ENCODE assay signal across 8 cellular contexts in the genomic region with DNA sequence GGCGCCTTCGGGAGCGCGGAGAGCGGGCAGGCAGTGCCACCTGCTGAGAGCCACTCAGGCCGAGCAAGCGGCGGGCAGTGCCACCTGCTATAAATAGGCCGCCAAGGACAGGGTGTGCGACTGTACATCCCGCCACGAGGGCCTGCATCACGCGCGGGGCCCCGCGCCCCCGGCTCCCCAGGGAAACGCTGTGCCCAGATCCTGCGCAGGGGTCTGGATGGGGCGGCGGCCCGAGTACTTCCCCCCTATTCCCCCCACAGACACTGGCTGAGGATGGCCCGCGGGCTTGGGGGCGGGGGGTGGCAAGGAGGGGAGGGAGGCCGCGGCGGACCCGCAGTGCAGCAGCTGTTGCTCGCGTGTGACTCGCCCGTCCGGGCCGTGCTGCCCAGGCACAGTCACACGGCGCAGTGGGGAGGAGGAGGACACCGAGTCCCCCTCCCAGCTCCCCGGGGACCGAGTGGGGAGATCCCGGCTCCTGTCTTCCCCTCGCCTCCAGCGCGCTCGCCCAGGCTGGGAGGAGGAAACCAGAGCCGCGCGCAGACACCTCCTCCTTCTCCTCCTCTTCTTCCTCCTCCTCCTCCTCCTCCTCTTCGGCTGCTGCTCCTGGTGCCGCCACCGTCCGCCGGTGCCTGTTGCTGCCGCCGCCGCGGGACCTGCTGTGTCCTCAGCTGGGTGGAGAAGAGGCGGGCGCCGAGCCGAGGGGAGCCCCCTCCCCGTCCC. TPM values are rescaled to one million over a fixed set of nuclear protein-coding genes. Genes with fewer than 3 reads are reported as not detected.
A peak's percentile ranks its signal among the peaks of the same experiment; 100 is the strongest.
DNase-seq lines count a peak whose midpoint lies in the region; ATAC-seq, FAIRE-seq and TF ChIP-seq lines count a peak whose summit lies in the region.

A gene with protein sequence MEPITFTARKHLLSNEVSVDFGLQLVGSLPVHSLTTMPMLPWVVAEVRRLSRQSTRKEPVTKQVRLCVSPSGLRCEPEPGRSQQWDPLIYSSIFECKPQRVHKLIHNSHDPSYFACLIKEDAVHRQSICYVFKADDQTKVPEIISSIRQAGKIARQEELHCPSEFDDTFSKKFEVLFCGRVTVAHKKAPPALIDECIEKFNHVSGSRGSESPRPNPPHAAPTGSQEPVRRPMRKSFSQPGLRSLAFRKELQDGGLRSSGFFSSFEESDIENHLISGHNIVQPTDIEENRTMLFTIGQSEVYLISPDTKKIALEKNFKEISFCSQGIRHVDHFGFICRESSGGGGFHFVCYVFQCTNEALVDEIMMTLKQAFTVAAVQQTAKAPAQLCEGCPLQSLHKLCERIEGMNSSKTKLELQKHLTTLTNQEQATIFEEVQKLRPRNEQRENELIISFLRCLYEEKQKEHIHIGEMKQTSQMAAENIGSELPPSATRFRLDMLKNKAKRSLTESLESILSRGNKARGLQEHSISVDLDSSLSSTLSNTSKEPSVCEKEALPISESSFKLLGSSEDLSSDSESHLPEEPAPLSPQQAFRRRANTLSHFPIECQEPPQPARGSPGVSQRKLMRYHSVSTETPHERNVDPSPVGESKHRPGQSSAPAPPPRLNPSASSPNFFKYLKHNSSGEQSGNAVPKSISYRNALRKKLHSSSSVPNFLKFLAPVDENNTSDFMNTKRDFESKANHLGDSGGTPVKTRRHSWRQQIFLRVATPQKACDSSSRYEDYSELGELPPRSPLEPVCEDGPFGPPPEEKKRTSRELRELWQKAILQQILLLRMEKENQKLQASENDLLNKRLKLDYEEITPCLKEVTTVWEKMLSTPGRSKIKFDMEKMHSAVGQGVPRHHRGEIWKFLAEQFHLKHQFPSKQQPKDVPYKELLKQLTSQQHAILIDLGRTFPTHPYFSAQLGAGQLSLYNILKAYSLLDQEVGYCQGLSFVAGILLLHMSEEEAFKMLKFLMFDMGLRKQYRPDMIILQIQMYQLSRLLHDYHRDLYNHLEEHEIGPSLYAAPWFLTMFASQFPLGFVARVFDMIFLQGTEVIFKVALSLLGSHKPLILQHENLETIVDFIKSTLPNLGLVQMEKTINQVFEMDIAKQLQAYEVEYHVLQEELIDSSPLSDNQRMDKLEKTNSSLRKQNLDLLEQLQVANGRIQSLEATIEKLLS (N-terminal part only) (plus strand): TSS at position 584 of the 720 bp plus-strand sequence. CDS start 11,012 bp downstream, outside the sequence.

- peaks cover 57% of the 10 kb centered on the region for H3K4me1 Mint-ChIP-seq in activated naive CD4-positive, alpha-beta T cell treated with anti-CD3 and anti-CD28 coated beads, Interleukin-2, amount 10 ng/mL, durations not matched to agents 7 days and 5 days
- H3K4me1 Mint-ChIP-seq in progenitor cell of endocrine pancreas (ENCODE audit: low read depth) = peaks cover 7% of the 10 kb centered on the region

- CTCF ChIA-PET in activated naive CD4-positive, alpha-beta T cell treated with anti-CD3 and anti-CD28 coated beads, Interleukin-2, amount 10 ng/mL, durations not matched to agents 7 days and 5 days (lab: Charles Lee) = interaction anchor here (3.0 kb wide), 1 partner anchor 86 kb away, joined by 9 read pairs; no protein-coding TSS in a partner anchor

- intact Hi-C loops in heart left ventricle (cut with DNase I) = loop anchor here in 9 of 10 donors (1.0 to 10.0 kb wide), 18 partner anchors 63 to 206 kb away; a partner anchor contains a TSS
- intact Hi-C loops in aorta (cut with DNase I) = loop anchor here (2.0 to 10.0 kb wide), 4 partner anchors 64 to 147 kb away; a partner anchor contains a TSS

- H3K4me1 ChIP-seq in BE2C (no peaks in the 10 kb centered on the region), RWPE2 (ENCODE audit: insufficient read depth, poor library complexity, severe bottlenecking) (no peaks in the 10 kb centered on the region), heart left ventricle (peaks cover 0 to 37% (median 9%) of the 10 kb centered on the region in 12 donors), aorta (ENCODE audit: control insufficient read depth in 1 of 2, insufficient read depth in 2 of 2, low read length in 2 of 2) (peaks cover 0 to 5% of the 10 kb centered on the region in 2 donors)

- H3K36me3 ChIP-seq in BE2C = no peaks in the 10 kb centered on the region
- H3K36me3 ChIP-seq in RWPE2 (ENCODE audit: low read depth) = no peaks in the 10 kb centered on the region
- no peaks in the 10 kb centered on the region for H3K36me3 ChIP-seq in heart left ventricle
- no peaks in the 10 kb centered on the region for H3K36me3 ChIP-seq in aorta (ENCODE audit: control insufficient read depth in 1 of 2, insufficient read depth in 2 of 2, low read length in 1 of 2)

- H3K27ac ChIP-seq in RWPE2 (ENCODE audit: poor library complexity, severe bottlenecking) = no peak within 1 kb of the TSS
- peak within 1 kb of the TSS; percentile 88 to 96 (median 94) for H3K27ac ChIP-seq in heart left ventricle
- H3K27ac ChIP-seq in aorta (ENCODE audit: low read depth in 1 of 2, low read length in 2 of 2) = peak within 1 kb of the TSS; percentile 77 to 91

- H3K27ac Mint-ChIP-seq in activated naive CD4-positive, alpha-beta T cell treated with anti-CD3 and anti-CD28 coated beads, Interleukin-2, amount 10 ng/mL, durations not matched to agents 7 days and 5 days = peak within 1 kb of the TSS; percentile 92
- H3K27ac Mint-ChIP-seq in progenitor cell of endocrine pancreas = no peak within 1 kb of the TSS

- H3K27me3 Mint-ChIP-seq in activated naive CD4-positive, alpha-beta T cell treated with anti-CD3 and anti-CD28 coated beads, Interleukin-2, amount 10 ng/mL, durations not matched to agents 7 days and 5 days = peaks cover 25% of the 10 kb centered on the region
- H3K27me3 Mint-ChIP-seq in progenitor cell of endocrine pancreas = peaks cover 68% of the 10 kb centered on the region

- H3K36me3 Mint-ChIP-seq in activated naive CD4-positive, alpha-beta T cell treated with anti-CD3 and anti-CD28 coated beads, Interleukin-2, amount 10 ng/mL, durations not matched to agents 7 days and 5 days = peaks cover 17% of the 10 kb centered on the region
- H3K36me3 Mint-ChIP-seq in progenitor cell of endocrine pancreas (ENCODE audit: insufficient read depth) = no peaks in the 10 kb centered on the region

- H3K9me3 Mint-ChIP-seq in activated naive CD4-positive, alpha-beta T cell treated with anti-CD3 and anti-CD28 coated beads, Interleukin-2, amount 10 ng/mL, durations not matched to agents 7 days and 5 days = no peaks in the 10 kb centered on the region
- H3K9me3 Mint-ChIP-seq in progenitor cell of endocrine pancreas (ENCODE audit: low read depth) = no peaks in the 10 kb centered on the region

- peak; percentile 92 for FAIRE-seq in GM19239 (lab: Jason Lieb, UNC)

- H3K9me3 ChIP-seq in BE2C (no peaks in the 10 kb centered on the region), RWPE2 (ENCODE audit: severe bottlenecking) (no peaks in the 10 kb centered on the region), heart left ventricle (no peaks in the 10 kb centered on the region), aorta (ENCODE audit: control insufficient read depth, low read length) (no peaks in the 10 kb centered on the region)

- peak; percentile 37 for ATAC-seq in HG03439 (IDR thresholded peaks at IDR 0.05; ENCODE audit: unreplicated experiment)
- ATAC-seq in RWPE2 (ENCODE audit: low read depth) = peak; percentile 70
- peak; percentile 89 to 94 (median 92) for ATAC-seq in heart left ventricle
- ATAC-seq in aorta (ENCODE audit: low FRiP score) = peak; percentile 92

- peak in 1 of 2 donors; percentile 41 for TF ChIP-seq POLR2A in heart left ventricle (IDR thresholded peaks at IDR 0.05)

- TF ChIP-seq CTCF in BE2C (IDR thresholded peaks at IDR 0.05; ENCODE audit: low read depth, low read length) (no peak), RWPE2 (IDR thresholded peaks at IDR 0.05; ENCODE audit: poor library complexity, severe bottlenecking) (peak; percentile 32), heart left ventricle (IDR thresholded peaks at IDR 0.05) (peak in 8 of 12 donors; percentile 8 to 53 (median 38)), progenitor cell of endocrine pancreas (IDR thresholded peaks at IDR 0.05; ENCODE audit: unreplicated experiment) (no peak)

- peak within 1 kb of the TSS; percentile 88 for H3K4me3 Mint-ChIP-seq in activated naive CD4-positive, alpha-beta T cell treated with anti-CD3 and anti-CD28 coated beads, Interleukin-2, amount 10 ng/mL, durations not matched to agents 7 days and 5 days
- peak within 1 kb of the TSS; percentile 74 for H3K4me3 Mint-ChIP-seq in progenitor cell of endocrine pancreas (ENCODE audit: low read depth)

- 0 to 4% (median 1%) methylated on average over 14 to 63 of the region's 63 CpGs for WGBS in heart left ventricle, 4 donors
- WGBS in aorta, 2 donors = 0% methylated on average over 37 to 63 of the region's 63 CpGs

- DNase-seq in BE2C = no peak
- DNase-seq in GM19239 (ENCODE audit: insufficient read length, low spot score) = peak; percentile 31
- DNase-seq in RWPE2 (ENCODE audit: low spot score) = no peak
- peak; percentile 65 for DNase-seq in activated naive CD4-positive, alpha-beta T cell treated with anti-CD3 and anti-CD28 coated beads, Interleukin-2, amount 10 ng/mL, durations not matched to agents 7 days and 5 days
- peak; percentile 78 to 91 (median 88) for DNase-seq in heart left ventricle
- DNase-seq in progenitor cell of endocrine pancreas (ENCODE audit: low spot score, unreplicated experiment) = peak; percentile 19
- peak; percentile 76 to 91 for DNase-seq in aorta

- H3K27me3 ChIP-seq in BE2C = peaks cover 45% of the 10 kb centered on the region
- H3K27me3 ChIP-seq in RWPE2 (ENCODE audit: insufficient read depth, poor library complexity, severe bottlenecking) = peaks cover 13% of the 10 kb centered on the region
- H3K27me3 ChIP-seq in heart left ventricle = no peaks in the 10 kb centered on the region
- no peaks in the 10 kb centered on the region for H3K27me3 ChIP-seq in aorta (ENCODE audit: control insufficient read depth in 1 of 2, insufficient read depth in 2 of 2, low read length in 1 of 2)

- H3K4me3 ChIP-seq in BE2C (ENCODE audit: low read depth, low read length) (peak within 1 kb of the TSS; percentile 53), RWPE2 (ENCODE audit: severe bottlenecking) (peak within 1 kb of the TSS; percentile 64), heart left ventricle (peak within 1 kb of the TSS; percentile 79 to 99 (median 93)), aorta (ENCODE audit: low read length in 2 of 2) (peak within 1 kb of the TSS; percentile 77 to 93)

RNA-seq across cellular contexts. Expression of the gene that starts here (rescaled TPM):
- 3.3 TPM for polyA plus RNA-seq in BE2C (2012; ENCODE audit: insufficient read depth, insufficient read length, low read depth)
- total RNA-seq in heart left ventricle = 100 to 1,000 TPM in 6 of 9 donors, 10 to 100 TPM in 3; 81.7 to 269 (median 140) TPM
- 100 to 1,000 TPM in 1 of 2 donors, 10 to 100 TPM in 1; 92.3 to 184 TPM for polyA plus RNA-seq in heart left ventricle
- 120 and 138 TPM in 2 replicates for total RNA-seq in progenitor cell of endocrine pancreas
- 100 to 1,000 TPM; 109 to 219 TPM for total RNA-seq in aorta
- 100 to 1,000 TPM in 1 of 2 donors, 10 to 100 TPM in 1; 66.4 to 121 TPM for polyA plus RNA-seq in aorta

Comparison
In these comparisons a context has a peak if more than half of its experiments do, and no peak if none do; other contexts are left out.
1. DNase-seq: peak in GM19239 (single experiment), activated naive CD4-positive, alpha-beta T cell treated with anti-CD3 and anti-CD28 coated beads, Interleukin-2, amount 10 ng/mL, durations not matched to agents 7 days and 5 days (single experiment), heart left ventricle (5 of 5), progenitor cell of endocrine pancreas (single experiment) and aorta (2 of 2); none in BE2C (single experiment) and RWPE2 (single experiment).
2. CTCF ChIP-seq: peak in RWPE2 (single experiment) and heart left ventricle (8 of 12); none in BE2C (single experiment) and progenitor cell of endocrine pancreas (single experiment).
3. ATAC-seq: peak in every context shown above with its lines; median percentile 92 in heart left ventricle; 92 in aorta; 70 in RWPE2; 37 in HG03439.
4. Peak in every context shown above with its lines, with median percentiles within 50 percentile points of each other: H3K4me3 ChIP-seq.